Comparison of ENCODE assay signal across 10 cellular contexts in genomic region chr7:29565982-29566746, GRCh38. TPM values are rescaled to one million over a fixed set of nuclear protein-coding genes. Genes with fewer than 3 reads are reported as not detected.
DNase-seq lines count a peak whose midpoint lies in the region; ATAC-seq and TF ChIP-seq lines count a peak whose summit lies in the region.
"Had no signal": no experiment of that assay in that cellular context is flagged by ENCODE, and none has a peak within 500 bp of the region (broad histone marks: within the 10 kb centered on the region; RNA-seq: fewer than 3 reads in every experiment).

No MANE protein-coding gene starts in this region.

- H3K27me3 Mint-ChIP-seq in activated CD4-positive, alpha-beta memory T cell treated with anti-CD3 and anti-CD28 coated beads for 36 hours = peaks cover 64% of the 10 kb centered on the region
- H3K27me3 Mint-ChIP-seq in activated CD4-positive, alpha-beta memory T cell treated with anti-CD3 and anti-CD28 coated beads, Interleukin-2, amount 10 ng/mL, durations not matched to agents 7 days and 5 days = peaks cover 69% of the 10 kb centered on the region
- peaks cover 34% of the 10 kb centered on the region for H3K27me3 Mint-ChIP-seq in memory B cell

- no peaks in the 10 kb centered on the region for H3K9me3 Mint-ChIP-seq in activated CD4-positive, alpha-beta memory T cell treated with anti-CD3 and anti-CD28 coated beads for 36 hours
- no peaks in the 10 kb centered on the region for H3K9me3 Mint-ChIP-seq in activated CD4-positive, alpha-beta memory T cell treated with anti-CD3 and anti-CD28 coated beads, Interleukin-2, amount 10 ng/mL, durations not matched to agents 7 days and 5 days
- peaks cover 4% of the 10 kb centered on the region for H3K9me3 Mint-ChIP-seq in memory B cell

- H3K36me3 ChIP-seq in thyroid gland = no peaks in the 10 kb centered on the region

- 2 to 10% methylated on average over 24 to 45 of the region's 56 CpGs for WGBS in thyroid gland, 2 donors

- POLR2A ChIA-PET in activated CD4-positive, alpha-beta memory T cell treated with anti-CD3 and anti-CD28 coated beads for 36 hours (lab: Charles Lee) = no interaction called here
- POLR2A ChIA-PET in activated CD4-positive, alpha-beta memory T cell treated with anti-CD3 and anti-CD28 coated beads, Interleukin-2, amount 10 ng/mL, durations not matched to agents 7 days and 5 days (lab: Charles Lee) = no interaction called here

- no peak for TF ChIP-seq CTCF in dorsolateral prefrontal cortex (IDR thresholded peaks at IDR 0.05 in 54 of 56, conservative IDR thresholded peaks at IDR 0.05 in 2 of 56; ENCODE audit: low read depth in 1 of 56, partially characterized antibody in 56 of 56)
- TF ChIP-seq CTCF in thyroid gland (IDR thresholded peaks at IDR 0.05) = no peak

- H3K27ac Mint-ChIP-seq in activated CD4-positive, alpha-beta memory T cell treated with anti-CD3 and anti-CD28 coated beads for 36 hours = no peak overlapping the region
- no peak overlapping the region for H3K27ac Mint-ChIP-seq in activated CD4-positive, alpha-beta memory T cell treated with anti-CD3 and anti-CD28 coated beads, Interleukin-2, amount 10 ng/mL, durations not matched to agents 7 days and 5 days
- H3K27ac Mint-ChIP-seq in memory B cell = no peak overlapping the region

- H3K27me3 ChIP-seq in dorsolateral prefrontal cortex = peaks cover 0 to 10% (median 0%) of the 10 kb centered on the region in 45 donors
- H3K27me3 ChIP-seq in thyroid gland = no peaks in the 10 kb centered on the region

- TF ChIP-seq POLR2A in thyroid gland (IDR thresholded peaks at IDR 0.05) = no peak

- intact Hi-C loops in activated CD4-positive, alpha-beta memory T cell treated with anti-CD3 and anti-CD28 coated beads for 36 hours (cut with micrococcal nuclease) = loop anchor here (10.0 kb wide), 1 partner anchor 611 kb away; the partner anchor contains the start of gene TRIL
- intact Hi-C loops in dorsolateral prefrontal cortex (cut with DNase I) = loop anchor here in 1 of 2 donors (10.0 kb wide), 1 partner anchor 81 kb away; no protein-coding TSS in a partner anchor
- intact Hi-C loops in thyroid gland (cut with DNase I) = no loop called here

- H3K4me3 Mint-ChIP-seq in activated CD4-positive, alpha-beta memory T cell treated with anti-CD3 and anti-CD28 coated beads for 36 hours = peak overlapping the region; percentile 23
- no peak overlapping the region for H3K4me3 Mint-ChIP-seq in activated CD4-positive, alpha-beta memory T cell treated with anti-CD3 and anti-CD28 coated beads, Interleukin-2, amount 10 ng/mL, durations not matched to agents 7 days and 5 days
- H3K4me3 Mint-ChIP-seq in memory B cell = peak overlapping the region; percentile 69

- peak overlapping the region; percentile 38 to 88 (median 66) for H3K4me3 ChIP-seq in dorsolateral prefrontal cortex
- peak overlapping the region; percentile 2 to 25 (median 22) for H3K4me3 ChIP-seq in thyroid gland (replicated peaks in 1 of 3)

- H3K36me3 Mint-ChIP-seq in activated CD4-positive, alpha-beta memory T cell treated with anti-CD3 and anti-CD28 coated beads for 36 hours = no peaks in the 10 kb centered on the region
- peaks cover 4% of the 10 kb centered on the region for H3K36me3 Mint-ChIP-seq in activated CD4-positive, alpha-beta memory T cell treated with anti-CD3 and anti-CD28 coated beads, Interleukin-2, amount 10 ng/mL, durations not matched to agents 7 days and 5 days (ENCODE audit: low read depth)
- H3K36me3 Mint-ChIP-seq in memory B cell = peaks cover 2% of the 10 kb centered on the region

- H3K27ac ChIP-seq in dorsolateral prefrontal cortex (peak overlapping the region in 2 of 59 donors; percentile 7 to 22), thyroid gland (no peak overlapping the region)

- H3K4me1 ChIP-seq in thyroid gland = peaks cover 12 to 30% of the 10 kb centered on the region in 2 donors

- peak; percentile 8 for DNase-seq in activated CD4-positive, alpha-beta memory T cell treated with anti-CD3 and anti-CD28 coated beads for 36 hours
- DNase-seq in activated CD4-positive, alpha-beta memory T cell treated with anti-CD3 and anti-CD28 coated beads, Interleukin-2, amount 10 ng/mL, durations not matched to agents 7 days and 5 days = no peak
- DNase-seq in dorsolateral prefrontal cortex (peak in 3 of 10 donors; percentile 20 to 49 (median 37)), memory B cell (ENCODE audit: low spot score in 2 of 2) (no peak), thyroid gland (no peak), cerebellar cortex (ENCODE audit: low spot score) (no peak)
- no peak for DNase-seq in stimulated activated naive CD4-positive, alpha-beta T cell treated with Interleukin-2 at 50 U/mL for 16 hours (lab: John Stamatoyannopoulos, UW)
- DNase-seq: activated gamma-delta T cell treated with Interleukin-2 at 50 U/mL for 16 hours, NCI-H2081 treated with DMSO at 0.1 percent for 48 hours had no signal

- no peak for ATAC-seq in memory B cell (ENCODE audit: low read depth)
- no peak for ATAC-seq in activated CD4-positive, CD25-positive, alpha-beta regulatory T cell treated with anti-CD3 and anti-CD28 coated beads, Interleukin-2, amount 50 U/mL, for 24 hours

- H3K4me1 Mint-ChIP-seq in activated CD4-positive, alpha-beta memory T cell treated with anti-CD3 and anti-CD28 coated beads for 36 hours (ENCODE audit: low read depth) = peaks cover 21% of the 10 kb centered on the region
- peaks cover 22% of the 10 kb centered on the region for H3K4me1 Mint-ChIP-seq in activated CD4-positive, alpha-beta memory T cell treated with anti-CD3 and anti-CD28 coated beads, Interleukin-2, amount 10 ng/mL, durations not matched to agents 7 days and 5 days
- peaks cover 8% of the 10 kb centered on the region for H3K4me1 Mint-ChIP-seq in memory B cell

- CTCF ChIA-PET in activated CD4-positive, alpha-beta memory T cell treated with anti-CD3 and anti-CD28 coated beads for 36 hours (lab: Charles Lee) = no interaction called here
- CTCF ChIA-PET in activated CD4-positive, alpha-beta memory T cell treated with anti-CD3 and anti-CD28 coated beads, Interleukin-2, amount 10 ng/mL, durations not matched to agents 7 days and 5 days (lab: Charles Lee) = no interaction called here

- no peaks in the 10 kb centered on the region for H3K9me3 ChIP-seq in thyroid gland

RNA-seq across cellular contexts. Expression of gene PRR15, which starts 2.5 kb away (rescaled TPM):
- not detected for total RNA-seq in activated CD4-positive, alpha-beta memory T cell treated with anti-CD3 and anti-CD28 coated beads for 36 hours
- not detected for total RNA-seq in activated CD4-positive, alpha-beta memory T cell treated with anti-CD3 and anti-CD28 coated beads, Interleukin-2, amount 10 ng/mL, durations not matched to agents 7 days and 5 days
- total RNA-seq in dorsolateral prefrontal cortex (1 to 10 TPM in 15 of 120 experiments, under 1 TPM in 57, not detected in 48; 0.23 to 1.6 (median 0.68) TPM), thyroid gland (1 to 10 TPM in 3 of 4 donors, under 1 TPM in 1; 0.54 to 2.7 (median 1.7) TPM)
